Comparison of ENCODE assay signal across 16 cellular contexts in genomic region chr2:149652520-149652919, GRCh38.
DNase-seq lines count a peak whose midpoint lies in the region; ATAC-seq and TF ChIP-seq lines count a peak whose summit lies in the region.
"Had no signal": no experiment of that assay in that cellular context is flagged by ENCODE, and none has a peak within 500 bp of the region (broad histone marks: within the 10 kb centered on the region; RNA-seq: fewer than 3 reads in every experiment).

No MANE protein-coding gene starts in this region.

- no peak overlapping the region for H2BK5ac ChIP-seq in IMR-90 (ENCODE audit: low read depth, low read length, poor library complexity, severe bottlenecking)

- peaks cover 6% of the 10 kb centered on the region; the same call in 1 of the 2 replicates for H3K4me1 ChIP-seq in IMR-90 (ENCODE audit: control insufficient read depth, insufficient read depth, low read length)

- no peak overlapping the region for H3K23ac ChIP-seq in IMR-90 (ENCODE audit: low read depth, low read length)

- no peak overlapping the region for H4K5ac ChIP-seq in IMR-90 (ENCODE audit: low read depth, low read length)

- ATAC-seq in IMR-90 (ENCODE audit: low read depth) = no peak
- ATAC-seq in activated naive CD8-positive, alpha-beta T cell treated with anti-CD3 and anti-CD28 coated beads, Interleukin-2, amount 50 U/mL, for 24 hours = no peak
- no peak for ATAC-seq in HG03159 (IDR thresholded peaks at IDR 0.05; ENCODE audit: unreplicated experiment)
- no peak for ATAC-seq in GM21447 (IDR thresholded peaks at IDR 0.05; ENCODE audit: unreplicated experiment)

- TF ChIP-seq POLR2A in IMR-90 (IDR thresholded peaks at IDR 0.05; ENCODE audit: low read depth, low read length) = no peak

- peak overlapping the region; percentile 19 for H3K18ac ChIP-seq in IMR-90 (ENCODE audit: low read depth, low read length)

- in situ Hi-C loops in IMR-90 (cut with MboI; ENCODE audit: low sequenced_read_pairs) = no loop called here

- H3K9ac ChIP-seq in IMR-90 (ENCODE audit: low read depth, low read length) = no peak overlapping the region
- H3K9ac ChIP-seq: SK-N-SH had no signal

- H3K4me3 ChIP-seq in IMR-90 (ENCODE audit: insufficient read depth, low read depth, low read length) (no peak overlapping the region), fibroblast of the aortic adventitia (ENCODE audit: low read depth, low read length) (no peak overlapping the region)

- H3K79me1 ChIP-seq in IMR-90 (ENCODE audit: low read depth in 1 of 2, low read length in 2 of 2) = no peaks in the 10 kb centered on the region; a peak in 1 of 4 replicates

- no peak overlapping the region for H3K4ac ChIP-seq in IMR-90 (ENCODE audit: low read depth, low read length)

- intact Hi-C loops in IMR-90 (cut with micrococcal nuclease) = no loop called here

- H2AK5ac ChIP-seq in IMR-90 (ENCODE audit: low read depth, low read length) = no peak overlapping the region

- H3K27me3 Mint-ChIP-seq in mesothelial cell of epicardium (ENCODE audit: low read depth) = no peaks in the 10 kb centered on the region
- peaks cover 2% of the 10 kb centered on the region for H3K27me3 Mint-ChIP-seq in activated naive CD8-positive, alpha-beta T cell treated with anti-CD3 and anti-CD28 coated beads, Interleukin-2, amount 50 U/mL, for 24 hours

- no peaks in the 10 kb centered on the region for H3K36me3 ChIP-seq in IMR-90 (ENCODE audit: control insufficient read depth, insufficient read depth, low read length)

- peaks cover 40% of the 10 kb centered on the region for H3K4me1 Mint-ChIP-seq in mesothelial cell of epicardium
- no peaks in the 10 kb centered on the region for H3K4me1 Mint-ChIP-seq in activated naive CD8-positive, alpha-beta T cell treated with anti-CD3 and anti-CD28 coated beads, Interleukin-2, amount 50 U/mL, for 24 hours

- WGBS in IMR-90 (ENCODE audit: extremely low coverage in 2 of 2, insufficient read length in 1 of 2), 2 experiments = no CpG with 5 or more reads among the region's 2 CpGs

- CTCF ChIA-PET in IMR-90 (lab: Yijun Ruan, JAX) = no interaction called here

- no peak overlapping the region for H3K4me2 ChIP-seq in IMR-90 (ENCODE audit: low read depth, low read length)
- H3K4me2 ChIP-seq: SK-N-SH had no signal

- no peak overlapping the region for H4K91ac ChIP-seq in IMR-90 (ENCODE audit: insufficient read depth, low read depth, low read length)

- H3K27ac Mint-ChIP-seq in mesothelial cell of epicardium = peak overlapping the region; percentile 22
- no peak overlapping the region for H3K27ac Mint-ChIP-seq in activated naive CD8-positive, alpha-beta T cell treated with anti-CD3 and anti-CD28 coated beads, Interleukin-2, amount 50 U/mL, for 24 hours
- H3K27ac Mint-ChIP-seq: H9 had no signal

- H2BK120ac ChIP-seq in IMR-90 (ENCODE audit: low read depth, low read length) = no peak overlapping the region

- peaks cover 3% of the 10 kb centered on the region; the same call in 1 of the 2 replicates for H4K20me1 ChIP-seq in IMR-90 (ENCODE audit: insufficient read depth, low read length)

- H3K56ac ChIP-seq in IMR-90 (ENCODE audit: extremely low read depth, insufficient read depth, low read length) = no peak overlapping the region

- H3K27ac ChIP-seq in IMR-90 (ENCODE audit: insufficient read depth, low read length) = no peak overlapping the region
- H3K27ac ChIP-seq: C4-2B had no signal

- no peak overlapping the region for H3K4me3 Mint-ChIP-seq in mesothelial cell of epicardium
- no peak overlapping the region for H3K4me3 Mint-ChIP-seq in activated naive CD8-positive, alpha-beta T cell treated with anti-CD3 and anti-CD28 coated beads, Interleukin-2, amount 50 U/mL, for 24 hours
- H3K4me3 Mint-ChIP-seq: H9 had no signal

- peaks cover 7% of the 10 kb centered on the region; the same call in 1 of the 2 replicates for H3K9me1 ChIP-seq in IMR-90 (ENCODE audit: insufficient read depth, low read length)

- H2BK20ac ChIP-seq in IMR-90 (ENCODE audit: low read depth, low read length) = no peak overlapping the region

- H3K27me3 ChIP-seq in IMR-90 (ENCODE audit: control insufficient read depth, insufficient read depth, low read length) = no peaks in the 10 kb centered on the region

- no peak overlapping the region for H2AFZ ChIP-seq in IMR-90 (replicated peaks; ENCODE audit: low read length, poor library complexity)

- H3K36me3 Mint-ChIP-seq in mesothelial cell of epicardium = peaks cover 4% of the 10 kb centered on the region
- no peaks in the 10 kb centered on the region for H3K36me3 Mint-ChIP-seq in activated naive CD8-positive, alpha-beta T cell treated with anti-CD3 and anti-CD28 coated beads, Interleukin-2, amount 50 U/mL, for 24 hours (ENCODE audit: low read depth)

- TF ChIP-seq RAD21 in IMR-90 (IDR thresholded peaks at IDR 0.05; ENCODE audit: low read length) = no peak

- BruUV-seq in IMR-90 (replicated peaks; lab: Mats Ljungman, UMichigan) = no TSS peak

- H3K14ac ChIP-seq in IMR-90 (replicated peaks; ENCODE audit: low read depth, low read length) = no peak overlapping the region

- POLR2A ChIA-PET in IMR-90 (lab: Charles Lee; ENCODE audit: unreplicated experiment) = no interaction called here

- DNase-seq in IMR-90 (no peak), amniotic epithelial cell (ENCODE audit: low read depth) (peak; percentile 95), fibroblast of the aortic adventitia (ENCODE audit: low read depth) (peak; percentile 70), mesothelial cell of epicardium (ENCODE audit: low spot score in 2 of 2, unreplicated experiment in 2 of 2) (no peak)
- DNase-seq in activated naive CD8-positive, alpha-beta T cell treated with anti-CD3 and anti-CD28 coated beads, Interleukin-2, amount 50 U/mL, for 24 hours = no peak
- DNase-seq: AML-193, H9, NCI-H1105 treated with DMSO at 0.1 percent for 48 hours, NCI-H1694, NCI-H510A, NCI-H774, SHP77 treated with DMSO at 0.1 percent for 48 hours, SK-N-SH had no signal

- no peak overlapping the region for H2BK15ac ChIP-seq in IMR-90 (ENCODE audit: low read depth, low read length)

- no peak overlapping the region for H2AK9ac ChIP-seq in IMR-90 (replicated peaks; ENCODE audit: low read depth, low read length, poor library complexity)

- H3K9me3 Mint-ChIP-seq in mesothelial cell of epicardium = peaks cover 3% of the 10 kb centered on the region
- H3K9me3 Mint-ChIP-seq in activated naive CD8-positive, alpha-beta T cell treated with anti-CD3 and anti-CD28 coated beads, Interleukin-2, amount 50 U/mL, for 24 hours = peaks cover 4% of the 10 kb centered on the region

- TF ChIP-seq CTCF in IMR-90 (conservative IDR thresholded peaks at IDR 0.05; ENCODE audit: low read depth, low read length) (no peak), fibroblast of the aortic adventitia (IDR thresholded peaks at IDR 0.05; ENCODE audit: insufficient read depth, low read length) (no peak), mesothelial cell of epicardium (IDR thresholded peaks at IDR 0.05; ENCODE audit: unreplicated experiment) (no peak)

- H3K9me3 ChIP-seq in IMR-90 (ENCODE audit: control insufficient read depth, insufficient read depth, low read length) = peaks cover 2% of the 10 kb centered on the region; the same call in 1 of the 2 replicates
- H3K9me3 ChIP-seq: SK-N-SH had no signal

- no peak overlapping the region for H4K8ac ChIP-seq in IMR-90 (ENCODE audit: low read depth in 2 of 2, low read length in 2 of 2)

- dilution Hi-C loops in IMR-90 (cut with HindIII; ENCODE audit: low sequenced_read_pairs, unreplicated experiment) = no loop called here

TF ChIP-seq in IMR-90, 13 proteins besides CTCF, POLR2A, EP300 and RAD21:
- no peak for TF ChIP-seq ELK1 (IDR thresholded peaks at IDR 0.05; ENCODE audit: borderline replicate concordance, low read depth, low read length)
- peak; percentile 47; the same call in 1 of the 2 replicates for TF ChIP-seq MAFK (IDR thresholded peaks at IDR 0.05; ENCODE audit: low read depth, low read length)

Comparison
In these comparisons a context has a peak if more than half of its experiments do, and no peak if none do; other contexts are left out.
1. DNase-seq: peak in amniotic epithelial cell (single experiment) and fibroblast of the aortic adventitia (single experiment); none in IMR-90 (single experiment), mesothelial cell of epicardium (0 of 2) and activated naive CD8-positive, alpha-beta T cell treated with anti-CD3 and anti-CD28 coated beads, Interleukin-2, amount 50 U/mL, for 24 hours (single experiment).